Comparison of ENCODE assay signal across 32 cellular contexts in genomic region chr11:130418210-130418609, GRCh38. TPM values are rescaled to one million over a fixed set of nuclear protein-coding genes. Genes with fewer than 3 reads are reported as not detected.
DNase-seq lines count a peak whose midpoint lies in the region; ATAC-seq and TF ChIP-seq lines count a peak whose summit lies in the region.
"Had no signal": no experiment of that assay in that cellular context is flagged by ENCODE, and none has a peak within 500 bp of the region (broad histone marks: within the 10 kb centered on the region; RNA-seq: fewer than 3 reads in every experiment).

No MANE protein-coding gene starts in this region.

- no peaks in the 10 kb centered on the region for H3K9me3 Mint-ChIP-seq in endodermal cell
- no peaks in the 10 kb centered on the region for H3K9me3 Mint-ChIP-seq in activated CD4-positive, alpha-beta T cell treated with anti-CD3 and anti-CD28 coated beads, Interleukin-2, amount 10 ng/mL, durations not matched to agents 24 days and 14 days
- H3K9me3 Mint-ChIP-seq: activated CD4-positive, alpha-beta T cell treated with anti-CD3 and anti-CD28 coated beads, Interleukin-2, amount 10 ng/mL, durations not matched to agents 7 days and 5 days; activated naive CD4-positive, alpha-beta T cell treated with anti-CD3 and anti-CD28 coated beads, Interleukin-2, amount 50 U/mL, for 24 hours; activated T-helper 1 cell treated with anti-CD3 and anti-CD28 coated beads, Interleukin-12 subunit alpha, Interleukin-12 subunit beta, Interleukin-2, Interleukin-4 antibody, amounts not matched to agents 30 ng/mL and 10 ng/mL and 1 ng/mL, durations not matched to agents 14 hours and 24 hours and 36 hours; nephron progenitor cell had no signal

- no peaks in the 10 kb centered on the region for H3K27me3 Mint-ChIP-seq in endodermal cell (ENCODE audit: insufficient read depth)
- H3K27me3 Mint-ChIP-seq in activated CD4-positive, alpha-beta T cell treated with anti-CD3 and anti-CD28 coated beads, Interleukin-2, amount 10 ng/mL, durations not matched to agents 24 days and 14 days = peaks cover 11% of the 10 kb centered on the region
- H3K27me3 Mint-ChIP-seq: activated CD4-positive, alpha-beta T cell treated with anti-CD3 and anti-CD28 coated beads, Interleukin-2, amount 10 ng/mL, durations not matched to agents 7 days and 5 days had no signal

- DNase-seq in H7 = peak; percentile 13
- DNase-seq in esophagus muscularis mucosa (ENCODE audit: extremely low spot score) = no peak
- DNase-seq in midbrain (lab: John Stamatoyannopoulos, UW) = peak; percentile 65
- DNase-seq in gastrocnemius medialis = peak in 1 of 2 donors; percentile 19
- no peak for DNase-seq in endodermal cell
- DNase-seq in GM13977 (ENCODE audit: low spot score) = no peak
- no peak for DNase-seq in activated CD4-positive, alpha-beta T cell treated with anti-CD3 and anti-CD28 coated beads, Interleukin-2, amount 10 ng/mL, durations not matched to agents 24 days and 14 days
- DNase-seq: activated CD4-positive, alpha-beta T cell treated with anti-CD3 and anti-CD28 coated beads, Interleukin-2, amount 10 ng/mL, durations not matched to agents 7 days and 5 days; activated CD8-positive, alpha-beta memory T cell treated with anti-CD3 and anti-CD28 coated beads, Interleukin-2, amount 10 ng/mL, durations not matched to agents 7 days and 5 days; Calu3; central memory CD4-positive, alpha-beta T cell; DND-41; left ventricle myocardium superior; mucosa of descending colon; NCI-H1092; NCI-H1930; NCI-H2227 treated with DMSO at 0.1 percent for 48 hours; nephron progenitor cell; stimulated activated CD4-positive, alpha-beta T cell treated with anti-CD3 and anti-CD28 coated beads, Interleukin-1b, Interleukin-23, amount 100 ng/mL, for 48 hours; T-helper 9 cell; WERI-Rb-1 had no signal

- H3K27ac ChIP-seq in esophagus muscularis mucosa (replicated peaks in 1 of 4) (peak overlapping the region; percentile 75 to 80 (median 76)), gastrocnemius medialis (no peak overlapping the region), endodermal cell (ENCODE audit: low read depth, low read length) (no peak overlapping the region)
- H3K27ac ChIP-seq: BLaER1, skin epidermis, WERI-Rb-1 had no signal

- TF ChIP-seq CTCF in esophagus muscularis mucosa (IDR thresholded peaks at IDR 0.05) = no peak
- TF ChIP-seq CTCF in gastrocnemius medialis (IDR thresholded peaks at IDR 0.05 in 4 of 5, conservative IDR thresholded peaks at IDR 0.05 in 1 of 5) = no peak
- no peak for TF ChIP-seq CTCF in endodermal cell (conservative IDR thresholded peaks at IDR 0.05)
- TF ChIP-seq CTCF in GM13977 (IDR thresholded peaks at IDR 0.05; ENCODE audit: extremely low read depth, insufficient read depth, missing control alignments) = no peak

- H3K9me3 ChIP-seq in esophagus muscularis mucosa (no peaks in the 10 kb centered on the region), gastrocnemius medialis (no peaks in the 10 kb centered on the region), endodermal cell (ENCODE audit: control insufficient read depth, low read length) (no peaks in the 10 kb centered on the region)
- H3K9me3 ChIP-seq: ascending aorta, BLaER1, mucosa of descending colon had no signal

- H3K27me3 ChIP-seq in H7 (ENCODE audit: control insufficient read depth, insufficient read depth, low read length) (no peaks in the 10 kb centered on the region), esophagus muscularis mucosa (no peaks in the 10 kb centered on the region), gastrocnemius medialis (peaks cover 0 to 16% (median 0%) of the 10 kb centered on the region in 3 donors), endodermal cell (ENCODE audit: control insufficient read depth, insufficient read depth, low read length, poor library complexity, severe bottlenecking) (no peaks in the 10 kb centered on the region)
- H3K27me3 ChIP-seq: ascending aorta had no signal

- TF ChIP-seq EP300 in esophagus muscularis mucosa (IDR thresholded peaks at IDR 0.05) = no peak

- no peak overlapping the region for H3K4me3 Mint-ChIP-seq in endodermal cell
- H3K4me3 Mint-ChIP-seq in activated CD4-positive, alpha-beta T cell treated with anti-CD3 and anti-CD28 coated beads, Interleukin-2, amount 10 ng/mL, durations not matched to agents 24 days and 14 days = no peak overlapping the region
- H3K4me3 Mint-ChIP-seq: activated CD4-positive, alpha-beta T cell treated with anti-CD3 and anti-CD28 coated beads, Interleukin-2, amount 10 ng/mL, durations not matched to agents 7 days and 5 days; activated CD8-positive, alpha-beta memory T cell treated with anti-CD3 and anti-CD28 coated beads, Interleukin-2, amount 10 ng/mL, durations not matched to agents 7 days and 5 days; activated naive CD4-positive, alpha-beta T cell treated with anti-CD3 and anti-CD28 coated beads, Interleukin-2, amount 50 U/mL, for 24 hours; activated T-helper 1 cell treated with anti-CD3 and anti-CD28 coated beads, Interleukin-12 subunit alpha, Interleukin-12 subunit beta, Interleukin-2, Interleukin-4 antibody, amounts not matched to agents 30 ng/mL and 10 ng/mL and 1 ng/mL, durations not matched to agents 14 hours and 24 hours and 36 hours; nephron progenitor cell had no signal

- 71% methylated on average over 2 of the region's 5 CpGs for WGBS in esophagus muscularis mucosa
- WGBS in endodermal cell (ENCODE audit: insufficient coverage in 1 of 2, insufficient read length in 1 of 2), 2 experiments = 88 to 94% methylated on average over 5 of the region's 5 CpGs

- no peak overlapping the region for H3K27ac Mint-ChIP-seq in endodermal cell
- no peak overlapping the region for H3K27ac Mint-ChIP-seq in activated CD4-positive, alpha-beta T cell treated with anti-CD3 and anti-CD28 coated beads, Interleukin-2, amount 10 ng/mL, durations not matched to agents 24 days and 14 days
- H3K27ac Mint-ChIP-seq: activated CD4-positive, alpha-beta T cell treated with anti-CD3 and anti-CD28 coated beads, Interleukin-2, amount 10 ng/mL, durations not matched to agents 7 days and 5 days; activated CD8-positive, alpha-beta memory T cell treated with anti-CD3 and anti-CD28 coated beads, Interleukin-2, amount 10 ng/mL, durations not matched to agents 7 days and 5 days; activated naive CD4-positive, alpha-beta T cell treated with anti-CD3 and anti-CD28 coated beads, Interleukin-2, amount 50 U/mL, for 24 hours; activated T-helper 1 cell treated with anti-CD3 and anti-CD28 coated beads, Interleukin-12 subunit alpha, Interleukin-12 subunit beta, Interleukin-2, Interleukin-4 antibody, amounts not matched to agents 30 ng/mL and 10 ng/mL and 1 ng/mL, durations not matched to agents 14 hours and 24 hours and 36 hours; nephron progenitor cell; progenitor cell of endocrine pancreas had no signal

- H3K4me3 ChIP-seq in H7 (ENCODE audit: insufficient read depth, low read depth, low read length) (no peak overlapping the region), esophagus muscularis mucosa (no peak overlapping the region), gastrocnemius medialis (no peak overlapping the region), endodermal cell (ENCODE audit: low read length) (no peak overlapping the region)
- H3K4me3 ChIP-seq: ascending aorta, BLaER1, mucosa of descending colon, skin epidermis had no signal

- no peaks in the 10 kb centered on the region for H3K36me3 ChIP-seq in H7 (replicated peaks; ENCODE audit: control insufficient read depth, insufficient read depth, low read length)
- H3K36me3 ChIP-seq in esophagus muscularis mucosa = peaks cover 0 to 12% (median 6%) of the 10 kb centered on the region in 4 donors
- H3K36me3 ChIP-seq in gastrocnemius medialis = no peaks in the 10 kb centered on the region
- H3K36me3 ChIP-seq in endodermal cell (ENCODE audit: control insufficient read depth, insufficient read depth, low read length) = no peaks in the 10 kb centered on the region
- H3K36me3 ChIP-seq: ascending aorta, BLaER1, WERI-Rb-1 had no signal

- intact Hi-C loops in esophagus muscularis mucosa (cut with DNase I) (no loop called here), gastrocnemius medialis (cut with DNase I; ENCODE audit: low total_unique reads) (no loop called here)
- intact Hi-C loops in activated CD4-positive, alpha-beta T cell treated with anti-CD3 and anti-CD28 coated beads, Interleukin-2, amount 10 ng/mL, durations not matched to agents 24 days and 14 days (cut with micrococcal nuclease) = no loop called here

- in situ Hi-C loops in gastrocnemius medialis (cut with MboI; ENCODE audit: low sequenced_read_pairs in 4 of 4) (loop anchor here in 1 of 4 donors (10.0 kb wide), 1 partner anchor 203 kb away; no protein-coding TSS in a partner anchor), GM13977 (cut with MboI; ENCODE audit: low pct_unique_long_range_greater_than_20kb, low sequenced_read_pairs, unreplicated experiment) (loop anchor here (25.0 kb wide), 1 partner anchor 206 kb away; no protein-coding TSS in a partner anchor)

- peak; percentile 61 to 63 for ATAC-seq in gastrocnemius medialis
- ATAC-seq in HG02623 (IDR thresholded peaks at IDR 0.05; ENCODE audit: unreplicated experiment) = no peak
- ATAC-seq: activated CD8-positive, alpha-beta memory T cell treated with anti-CD3 and anti-CD28 coated beads, Interleukin-2, amount 10 ng/mL, durations not matched to agents 7 days and 5 days; HCT116; mucosa of descending colon had no signal

- peaks cover 24% of the 10 kb centered on the region for H3K4me1 Mint-ChIP-seq in endodermal cell
- no peaks in the 10 kb centered on the region for H3K4me1 Mint-ChIP-seq in activated CD4-positive, alpha-beta T cell treated with anti-CD3 and anti-CD28 coated beads, Interleukin-2, amount 10 ng/mL, durations not matched to agents 24 days and 14 days
- H3K4me1 Mint-ChIP-seq: activated CD4-positive, alpha-beta T cell treated with anti-CD3 and anti-CD28 coated beads, Interleukin-2, amount 10 ng/mL, durations not matched to agents 7 days and 5 days; activated CD8-positive, alpha-beta memory T cell treated with anti-CD3 and anti-CD28 coated beads, Interleukin-2, amount 10 ng/mL, durations not matched to agents 7 days and 5 days; activated naive CD4-positive, alpha-beta T cell treated with anti-CD3 and anti-CD28 coated beads, Interleukin-2, amount 50 U/mL, for 24 hours had no signal

- H3K4me1 ChIP-seq in esophagus muscularis mucosa (peaks cover 12 to 58% (median 47%) of the 10 kb centered on the region in 4 donors), gastrocnemius medialis (peaks cover 0 to 8% of the 10 kb centered on the region in 2 donors), endodermal cell (ENCODE audit: control insufficient read depth, insufficient read depth, low read length) (peaks cover 1% of the 10 kb centered on the region)

- no peak overlapping the region for H3K9ac ChIP-seq in endodermal cell (ENCODE audit: extremely low read depth, low read length, poor library complexity, severe bottlenecking)
- H3K9ac ChIP-seq: BLaER1 had no signal

- TF ChIP-seq POLR2A in esophagus muscularis mucosa (IDR thresholded peaks at IDR 0.05; ENCODE audit: low read depth) (no peak), gastrocnemius medialis (IDR thresholded peaks at IDR 0.05) (no peak)

- no peaks in the 10 kb centered on the region for H3K36me3 Mint-ChIP-seq in endodermal cell (ENCODE audit: low read depth)
- no peaks in the 10 kb centered on the region for H3K36me3 Mint-ChIP-seq in activated CD4-positive, alpha-beta T cell treated with anti-CD3 and anti-CD28 coated beads, Interleukin-2, amount 10 ng/mL, durations not matched to agents 24 days and 14 days (ENCODE audit: low read depth)
- H3K36me3 Mint-ChIP-seq: activated CD8-positive, alpha-beta memory T cell treated with anti-CD3 and anti-CD28 coated beads, Interleukin-2, amount 10 ng/mL, durations not matched to agents 7 days and 5 days; activated naive CD4-positive, alpha-beta T cell treated with anti-CD3 and anti-CD28 coated beads, Interleukin-2, amount 50 U/mL, for 24 hours had no signal

RNA-seq across cellular contexts. Expression of gene ADAMTS8, which starts 10.2 kb away (rescaled TPM):
- 1.6 TPM in 2 replicates for total RNA-seq in H7 (2014; rRNA removed; shearing (Covaris generic))
- total RNA-seq in esophagus muscularis mucosa (10 to 100 TPM; 23.5 to 55.5 (median 29.8) TPM), gastrocnemius medialis (under 1 TPM in 3 of 4 donors, not detected in 1; 0.26 to 0.46 (median 0.29) TPM), endodermal cell (1 to 10 TPM in 1 of 2 donors, under 1 TPM in 1; 1.00 to 4.0 TPM)
- polyA plus RNA-seq in endodermal cell (2013, experiment 1 of 2) = 2.3 TPM
- polyA plus RNA-seq in endodermal cell (2013, experiment 2 of 2) = 2.6 TPM
- total RNA-seq in activated CD4-positive, alpha-beta T cell treated with anti-CD3 and anti-CD28 coated beads, Interleukin-2, amount 10 ng/mL, durations not matched to agents 24 days and 14 days = not detected in 2 replicates
- total RNA-seq: A673; activated CD4-positive, alpha-beta T cell treated with anti-CD3 and anti-CD28 coated beads, Interleukin-2, amount 10 ng/mL, durations not matched to agents 7 days and 5 days; activated CD8-positive, alpha-beta memory T cell treated with anti-CD3 and anti-CD28 coated beads, Interleukin-2, amount 10 ng/mL, durations not matched to agents 7 days and 5 days; activated T-helper 1 cell treated with anti-CD3 and anti-CD28 coated beads, Interleukin-12 subunit alpha, Interleukin-12 subunit beta, Interleukin-2, Interleukin-4 antibody, amounts not matched to agents 30 ng/mL and 10 ng/mL and 1 ng/mL, durations not matched to agents 14 hours and 24 hours and 36 hours; Calu3; dermis microvascular lymphatic vessel endothelial cell; OCI-LY7 had no signal

RNA-seq across cellular contexts. Expression of gene ADAMTS15, which starts 30.2 kb away (rescaled TPM):
- total RNA-seq in H7 (2014; rRNA removed; shearing (Covaris generic)) = 0.85 and 1.1 TPM in 2 replicates
- 10 to 100 TPM in 3 of 4 donors, 1 to 10 TPM in 1; 6.6 to 11.4 (median 10.3) TPM for total RNA-seq in esophagus muscularis mucosa
- total RNA-seq in gastrocnemius medialis = 1 to 10 TPM; 1.2 to 3.4 (median 1.9) TPM
- total RNA-seq in endodermal cell = 1 to 10 TPM in 1 of 2 donors, under 1 TPM in 1; 0.27 to 1.0 TPM
- polyA plus RNA-seq in endodermal cell (2013, experiment 1 of 2) = 6.9 TPM
- 5.3 TPM for polyA plus RNA-seq in endodermal cell (2013, experiment 2 of 2)
- 0.02 TPM in 1 of 2 replicates, not detected in the other for total RNA-seq in activated CD4-positive, alpha-beta T cell treated with anti-CD3 and anti-CD28 coated beads, Interleukin-2, amount 10 ng/mL, durations not matched to agents 24 days and 14 days
- total RNA-seq: activated CD8-positive, alpha-beta memory T cell treated with anti-CD3 and anti-CD28 coated beads, Interleukin-2, amount 10 ng/mL, durations not matched to agents 7 days and 5 days; activated T-helper 1 cell treated with anti-CD3 and anti-CD28 coated beads, Interleukin-12 subunit alpha, Interleukin-12 subunit beta, Interleukin-2, Interleukin-4 antibody, amounts not matched to agents 30 ng/mL and 10 ng/mL and 1 ng/mL, durations not matched to agents 14 hours and 24 hours and 36 hours; OCI-LY7 had no signal

Comparison
In these comparisons a context has a peak if more than half of its experiments do, and no peak if none do; other contexts are left out.
1. DNase-seq: peak in H7 (single experiment) and midbrain (single experiment); none in esophagus muscularis mucosa (single experiment), endodermal cell (single experiment), GM13977 (single experiment) and activated CD4-positive, alpha-beta T cell treated with anti-CD3 and anti-CD28 coated beads, Interleukin-2, amount 10 ng/mL, durations not matched to agents 24 days and 14 days (single experiment).
2. H3K27ac ChIP-seq: peak in esophagus muscularis mucosa (4 of 4); none in gastrocnemius medialis (0 of 4) and endodermal cell (single experiment).